ENCODE assay signal across 26 cellular contexts in genomic region chr12:59425798-59426197, GRCh38.
"Had no signal": no experiment of that assay in that cellular context is flagged by ENCODE, and none has a peak within 500 bp of the region (broad histone marks: within the 10 kb centered on the region; RNA-seq: fewer than 3 reads in every experiment).

No MANE protein-coding gene starts in this region.

- H3K27ac Mint-ChIP-seq: activated CD4-positive, alpha-beta T cell treated with anti-CD3 and anti-CD28 coated beads, Interleukin-2, amount 10 ng/mL, durations not matched to agents 24 days and 14 days; activated CD8-positive, alpha-beta memory T cell treated with anti-CD3 and anti-CD28 coated beads, Interleukin-2, amount 10 ng/mL, durations not matched to agents 7 days and 5 days; activated CD8-positive, alpha-beta T cell treated with anti-CD3 and anti-CD28 coated beads for 36 hours; activated naive CD8-positive, alpha-beta T cell treated with anti-CD3 and anti-CD28 coated beads, Interleukin-2, amount 50 U/mL, for 24 hours; endodermal cell; mesothelial cell of epicardium; naive thymus-derived CD8-positive, alpha-beta T cell; stimulated activated naive B cell treated with anti-CD40 and anti-IgM and Interleukin-4, amounts not matched to agents 10 μg/mL and 1 μg/mL and 100 μg/mL, for 72 hours had no signal

- H3K9me3 ChIP-seq: body of pancreas, gastrocnemius medialis, sigmoid colon, uterus had no signal

- H3K36me3 ChIP-seq: cardiac muscle cell, gastrocnemius medialis, sigmoid colon, uterus had no signal

- H3K4me1 Mint-ChIP-seq: activated CD4-positive, alpha-beta T cell treated with anti-CD3 and anti-CD28 coated beads, Interleukin-2, amount 10 ng/mL, durations not matched to agents 24 days and 14 days; activated CD8-positive, alpha-beta memory T cell treated with anti-CD3 and anti-CD28 coated beads, Interleukin-2, amount 10 ng/mL, durations not matched to agents 7 days and 5 days; activated naive CD8-positive, alpha-beta T cell treated with anti-CD3 and anti-CD28 coated beads, Interleukin-2, amount 50 U/mL, for 24 hours; mesothelial cell of epicardium; naive thymus-derived CD8-positive, alpha-beta T cell; stimulated activated naive B cell treated with anti-CD40 and anti-IgM and Interleukin-4, amounts not matched to agents 10 μg/mL and 1 μg/mL and 100 μg/mL, for 72 hours had no signal

- H3K36me3 Mint-ChIP-seq: activated CD8-positive, alpha-beta memory T cell treated with anti-CD3 and anti-CD28 coated beads, Interleukin-2, amount 10 ng/mL, durations not matched to agents 7 days and 5 days; mesothelial cell of epicardium; naive thymus-derived CD8-positive, alpha-beta T cell; stimulated activated naive B cell treated with anti-CD40 and anti-IgM and Interleukin-4, amounts not matched to agents 10 μg/mL and 1 μg/mL and 100 μg/mL, for 72 hours had no signal

- H3K4me2 ChIP-seq: smooth muscle cell had no signal

- H3K4me3 ChIP-seq: body of pancreas, cardiac muscle cell, gastrocnemius medialis, sigmoid colon, smooth muscle cell, uterus had no signal

- DNase-seq: activated CD4-positive, alpha-beta T cell treated with anti-CD3 and anti-CD28 coated beads, Interleukin-2, amount 10 ng/mL, durations not matched to agents 24 days and 14 days; activated CD8-positive, alpha-beta memory T cell treated with anti-CD3 and anti-CD28 coated beads, Interleukin-2, amount 10 ng/mL, durations not matched to agents 7 days and 5 days; activated CD8-positive, alpha-beta T cell treated with anti-CD3 and anti-CD28 coated beads for 36 hours; activated effector memory CD4-positive, alpha-beta T cell treated with anti-CD3 and anti-CD28 coated beads, Interleukin-2, amount 50 U/mL, for 16 hours; activated naive CD4-positive, alpha-beta T cell treated with anti-CD3 and anti-CD28 coated beads, Interleukin-2, amount 50 U/mL, for 16 hours; activated naive CD8-positive, alpha-beta T cell treated with anti-CD3 and anti-CD28 coated beads, Interleukin-2, amount 50 U/mL, for 24 hours; activated T-cell treated with anti-CD3 and anti-CD28 coated beads for 4 hours; body of pancreas; cortex of kidney; endodermal cell; gastrocnemius medialis; head of caudate nucleus; hypothalamus; left ventricle myocardium superior; mammary epithelial cell; naive thymus-derived CD8-positive, alpha-beta T cell; sigmoid colon; stimulated activated CD4-positive, alpha-beta T cell treated with anti-CD3 and anti-CD28 coated beads, Interleukin-15, amount 100 ng/mL, for 24 hours; stimulated activated CD8-positive, alpha-beta memory T cell treated with anti-CD3 and anti-CD28 coated beads, Interleukin-4, amount 100 ng/mL, for 48 hours; stimulated activated naive B cell treated with anti-CD40 and anti-IgM and Interleukin-4, amounts not matched to agents 10 μg/mL and 1 μg/mL and 100 μg/mL, for 72 hours; trophoblast cell; uterus had no signal

- H3K27ac ChIP-seq: body of pancreas, cardiac muscle cell, epithelial cell of prostate, gastrocnemius medialis, sigmoid colon, uterus had no signal

- H3K4me3 Mint-ChIP-seq: activated CD4-positive, alpha-beta T cell treated with anti-CD3 and anti-CD28 coated beads, Interleukin-2, amount 10 ng/mL, durations not matched to agents 24 days and 14 days; activated CD8-positive, alpha-beta memory T cell treated with anti-CD3 and anti-CD28 coated beads, Interleukin-2, amount 10 ng/mL, durations not matched to agents 7 days and 5 days; activated CD8-positive, alpha-beta T cell treated with anti-CD3 and anti-CD28 coated beads for 36 hours; activated naive CD8-positive, alpha-beta T cell treated with anti-CD3 and anti-CD28 coated beads, Interleukin-2, amount 50 U/mL, for 24 hours; endodermal cell; mesothelial cell of epicardium; naive thymus-derived CD8-positive, alpha-beta T cell; stimulated activated naive B cell treated with anti-CD40 and anti-IgM and Interleukin-4, amounts not matched to agents 10 μg/mL and 1 μg/mL and 100 μg/mL, for 72 hours had no signal

- H3K4me1 ChIP-seq: body of pancreas, gastrocnemius medialis, sigmoid colon, uterus had no signal

- ATAC-seq: activated CD8-positive, alpha-beta memory T cell treated with anti-CD3 and anti-CD28 coated beads, Interleukin-2, amount 10 ng/mL, durations not matched to agents 7 days and 5 days; activated CD8-positive, alpha-beta T cell treated with anti-CD3 and anti-CD28 coated beads for 36 hours; activated naive CD8-positive, alpha-beta T cell treated with anti-CD3 and anti-CD28 coated beads, Interleukin-2, amount 50 U/mL, for 24 hours; body of pancreas; gastrocnemius medialis; left ventricle myocardium superior; naive thymus-derived CD8-positive, alpha-beta T cell; stimulated activated naive B cell treated with anti-CD40 and anti-IgM and Interleukin-4, amounts not matched to agents 10 μg/mL and 1 μg/mL and 100 μg/mL, for 72 hours had no signal

- H3K27me3 Mint-ChIP-seq: activated CD8-positive, alpha-beta T cell treated with anti-CD3 and anti-CD28 coated beads for 36 hours; stimulated activated naive B cell treated with anti-CD40 and anti-IgM and Interleukin-4, amounts not matched to agents 10 μg/mL and 1 μg/mL and 100 μg/mL, for 72 hours had no signal

- H3K9me3 Mint-ChIP-seq: activated CD4-positive, alpha-beta T cell treated with anti-CD3 and anti-CD28 coated beads, Interleukin-2, amount 10 ng/mL, durations not matched to agents 24 days and 14 days; activated CD8-positive, alpha-beta T cell treated with anti-CD3 and anti-CD28 coated beads for 36 hours; activated naive CD8-positive, alpha-beta T cell treated with anti-CD3 and anti-CD28 coated beads, Interleukin-2, amount 50 U/mL, for 24 hours; endodermal cell; naive thymus-derived CD8-positive, alpha-beta T cell; stimulated activated naive B cell treated with anti-CD40 and anti-IgM and Interleukin-4, amounts not matched to agents 10 μg/mL and 1 μg/mL and 100 μg/mL, for 72 hours had no signal

- H3K27me3 ChIP-seq: body of pancreas, cardiac muscle cell, gastrocnemius medialis, sigmoid colon, uterus had no signal
